Comparison of ENCODE assay signal across 8 cellular contexts in the genomic region with DNA sequence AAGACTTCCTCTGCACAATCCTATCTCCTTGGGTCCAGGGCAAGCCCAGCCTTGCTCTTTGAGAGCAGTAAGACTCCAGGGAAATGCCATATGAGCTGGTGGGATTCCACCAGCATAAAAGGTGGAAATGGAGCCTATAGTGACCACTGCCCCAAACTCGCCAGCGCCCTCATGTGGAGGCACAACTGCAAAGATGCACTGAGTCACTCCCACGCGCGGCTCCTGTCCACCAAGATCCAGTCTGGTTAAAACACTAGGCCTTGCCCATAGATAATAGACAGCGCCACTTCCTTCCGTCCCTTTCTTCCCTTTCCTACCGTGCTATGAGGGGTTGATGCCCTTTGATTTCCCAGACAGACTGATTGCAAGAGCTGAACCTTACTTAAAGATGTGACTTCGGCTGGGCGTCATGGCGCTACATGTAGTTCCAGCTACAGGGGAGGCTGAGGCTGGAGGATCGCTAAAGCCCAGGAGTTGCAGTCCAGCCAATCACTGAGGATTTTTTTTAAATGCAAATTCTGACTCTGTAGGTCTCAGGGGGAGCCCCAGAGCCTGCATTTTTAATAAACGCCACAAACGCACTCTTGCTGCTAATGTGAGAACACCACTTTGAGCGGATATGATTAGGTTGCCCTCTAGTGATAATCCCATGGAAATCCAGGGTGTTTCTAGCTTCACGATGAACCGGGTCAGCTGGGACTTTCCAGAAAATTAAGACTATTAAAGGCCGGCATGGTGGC.
DNase-seq lines count a peak whose midpoint lies in the region; ATAC-seq and TF ChIP-seq lines count a peak whose summit lies in the region.

No MANE protein-coding gene starts in this region.

- H3K9me3 ChIP-seq in heart left ventricle: peaks cover 0 to 4% (median 0%) of the 10 kb centered on the region in 12 donors

- H3K9ac ChIP-seq in mesendoderm (ENCODE audit: low read length): no peak overlapping the region

- ATAC-seq in heart left ventricle (peak in 3 of 4 donors; percentile 60 to 71 (median 65)), Right ventricle myocardium inferior (no peak), HG03139 (IDR thresholded peaks at IDR 0.05; ENCODE audit: unreplicated experiment) (no peak)

- no peak overlapping the region for H3K18ac ChIP-seq in mesendoderm (ENCODE audit: low read length)

- no peak overlapping the region for H4K5ac ChIP-seq in mesendoderm (ENCODE audit: low read length)

- H3K36me3 ChIP-seq in heart left ventricle (no peaks in the 10 kb centered on the region), mesendoderm (ENCODE audit: control insufficient read depth, insufficient read depth, low read length) (no peaks in the 10 kb centered on the region)

- no peak overlapping the region for H3K56ac ChIP-seq in mesendoderm (ENCODE audit: low read length)

- no peak overlapping the region for H3K23ac ChIP-seq in mesendoderm (ENCODE audit: low read length)

- H3K4me3 ChIP-seq in heart left ventricle (no peak overlapping the region), mesendoderm (ENCODE audit: low read length) (no peak overlapping the region)

- peak; percentile 24 to 63 (median 50) for TF ChIP-seq CTCF in heart left ventricle (IDR thresholded peaks at IDR 0.05)

- H2BK5ac ChIP-seq in mesendoderm (ENCODE audit: low read length): no peak overlapping the region

- no peak overlapping the region for H4K8ac ChIP-seq in mesendoderm (ENCODE audit: low read depth, low read length)

- no peak overlapping the region for H3K4ac ChIP-seq in mesendoderm (ENCODE audit: low read depth, low read length)

- no peak overlapping the region for H2BK15ac ChIP-seq in mesendoderm (replicated peaks; ENCODE audit: low read depth)

- TF ChIP-seq POLR2A in heart left ventricle (IDR thresholded peaks at IDR 0.05): no peak

- peaks cover 0 to 4% (median 0%) of the 10 kb centered on the region in 12 donors for H3K4me1 ChIP-seq in heart left ventricle
- no peaks in the 10 kb centered on the region for H3K4me1 ChIP-seq in mesendoderm (ENCODE audit: control insufficient read depth, low read depth, low read length)

- H3K27ac ChIP-seq in heart left ventricle (no peak overlapping the region), mesendoderm (ENCODE audit: low read depth, low read length) (no peak overlapping the region)

- DNase-seq in heart left ventricle (no peak), Right ventricle myocardium inferior (ENCODE audit: missing footprints) (no peak), NCI-H446 treated with DMSO at 0.1 percent for 48 hours (lab: John Stamatoyannopoulos, UW) (peak; percentile 14), cerebellar cortex (ENCODE audit: low spot score) (peak; percentile 5), mesendoderm (peak; percentile 82), mucosa of gallbladder (ENCODE audit: low spot score) (no peak)
- no peak for DNase-seq in stimulated activated naive CD4-positive, alpha-beta T cell (lab: John Stamatoyannopoulos, UW)

- H3K4me2 ChIP-seq in mesendoderm (ENCODE audit: low read length): no peak overlapping the region

- no peak overlapping the region for H2AK5ac ChIP-seq in mesendoderm (ENCODE audit: low read length)

- H2BK120ac ChIP-seq in mesendoderm (ENCODE audit: low read depth, low read length): no peak overlapping the region

- H3K27me3 ChIP-seq in heart left ventricle (no peaks in the 10 kb centered on the region), mesendoderm (ENCODE audit: insufficient read depth, low read length, poor library complexity) (no peaks in the 10 kb centered on the region)

- intact Hi-C loops in heart left ventricle (cut with DNase I) (loop anchor here in 2 of 10 donors (5.0 to 10.0 kb wide), 2 partner anchors 346 to 348 kb away; no protein-coding TSS in a partner anchor), Right ventricle myocardium inferior (cut with DNase I) (loop anchor here (10.0 kb wide), 1 partner anchor 346 kb away; no protein-coding TSS in a partner anchor)

- 59 to 64% (median 61%) methylated on average over 18 of the region's 18 CpGs for WGBS in heart left ventricle, 4 donors
- no CpG with 5 or more reads among the region's 18 CpGs for WGBS in mesendoderm (ENCODE audit: extremely low coverage, insufficient coverage, low lambda C conversion rate)

- no peaks in the 10 kb centered on the region for H3K79me2 ChIP-seq in mesendoderm (ENCODE audit: control insufficient read depth, insufficient read depth, low read length)

- no peaks in the 10 kb centered on the region for H3K79me1 ChIP-seq in mesendoderm (ENCODE audit: low read length)

Comparison
In these comparisons a context has a peak if more than half of its experiments do, and no peak if none do; other contexts are left out.
1. ATAC-seq: peak in heart left ventricle (3 of 4); none in Right ventricle myocardium inferior (single experiment) and HG03139 (single experiment).
2. DNase-seq: peak in NCI-H446 treated with DMSO at 0.1 percent for 48 hours (single experiment), cerebellar cortex (single experiment) and mesendoderm (single experiment); none in heart left ventricle (0 of 5), Right ventricle myocardium inferior (single experiment), stimulated activated naive CD4-positive, alpha-beta T cell (0 of 6) and mucosa of gallbladder (single experiment).